In genomic region chr3:159762981-159763465, GRCh38 we compare ENCODE assay signal across 8 cellular contexts.
DNase-seq lines count a peak whose midpoint lies in the region; ATAC-seq and TF ChIP-seq lines count a peak whose summit lies in the region.

No MANE protein-coding gene starts in this region.

- peak; percentile 6 for DNase-seq in NCI-H2029 (lab: John Stamatoyannopoulos, UW)
- no peak for DNase-seq in NCI-H2029 treated with DMSO at 0.1 percent for 48 hours (lab: John Stamatoyannopoulos, UW)
- peak; percentile 51 for DNase-seq in T-helper 2 cell treated with Interferon-gamma antibody and Interleukin-4, amounts not matched to agents 5 μg/mL and 100 μg/mL, for 36 hours (ENCODE audit: low spot score)
- DNase-seq in epithelial cell of prostate (ENCODE audit: low read depth, low spot score): no peak
- DNase-seq in mesothelial cell of epicardium (ENCODE audit: low spot score in 2 of 2, unreplicated experiment in 2 of 2): peak; percentile 39 to 70
- DNase-seq in tibial artery: peak; percentile 80 to 93

- peaks cover 17% of the 10 kb centered on the region for H3K4me1 Mint-ChIP-seq in T-helper 2 cell treated with Interferon-gamma antibody and Interleukin-4, amounts not matched to agents 5 μg/mL and 100 μg/mL, for 36 hours (ENCODE audit: low read depth)
- H3K4me1 Mint-ChIP-seq in mesothelial cell of epicardium: peaks cover 52% of the 10 kb centered on the region

- H3K9me3 ChIP-seq in tibial artery: no peaks in the 10 kb centered on the region

- 0 out of 2 replicates have a peak, but pooled peaks have one; percentile 1 for TF ChIP-seq RAD21 in Ishikawa (IDR thresholded peaks at IDR 0.05; ENCODE audit: low read depth)

- peaks cover 0 to 42% (median 22%) of the 10 kb centered on the region in 4 donors for H3K4me1 ChIP-seq in tibial artery

- peaks cover 62% of the 10 kb centered on the region for H3K27me3 Mint-ChIP-seq in T-helper 2 cell treated with Interferon-gamma antibody and Interleukin-4, amounts not matched to agents 5 μg/mL and 100 μg/mL, for 36 hours (ENCODE audit: low read depth)
- no peaks in the 10 kb centered on the region for H3K27me3 Mint-ChIP-seq in mesothelial cell of epicardium (ENCODE audit: low read depth)

- intact Hi-C loops in tibial artery (cut with DNase I; ENCODE audit: low total_unique reads): no loop called here

- no peaks in the 10 kb centered on the region for H3K36me3 ChIP-seq in tibial artery

- peak; percentile 26 for ATAC-seq in GM21619 (IDR thresholded peaks at IDR 0.05; ENCODE audit: unreplicated experiment)

- H3K9me3 Mint-ChIP-seq in T-helper 2 cell treated with Interferon-gamma antibody and Interleukin-4, amounts not matched to agents 5 μg/mL and 100 μg/mL, for 36 hours: no peaks in the 10 kb centered on the region
- H3K9me3 Mint-ChIP-seq in mesothelial cell of epicardium: no peaks in the 10 kb centered on the region

- H3K27ac Mint-ChIP-seq in T-helper 2 cell treated with Interferon-gamma antibody and Interleukin-4, amounts not matched to agents 5 μg/mL and 100 μg/mL, for 36 hours: peak overlapping the region; percentile 80
- peak overlapping the region; percentile 98 for H3K27ac Mint-ChIP-seq in mesothelial cell of epicardium

- no peaks in the 10 kb centered on the region for H3K27me3 ChIP-seq in tibial artery

- peak overlapping the region; percentile 86 for H3K27ac ChIP-seq in epithelial cell of prostate
- H3K27ac ChIP-seq in tibial artery: peak overlapping the region; percentile 92 to 98

- peak overlapping the region; percentile 91 for H3K4me3 Mint-ChIP-seq in T-helper 2 cell treated with Interferon-gamma antibody and Interleukin-4, amounts not matched to agents 5 μg/mL and 100 μg/mL, for 36 hours
- H3K4me3 Mint-ChIP-seq in mesothelial cell of epicardium: peak overlapping the region; percentile 79

- H3K4me3 ChIP-seq in tibial artery: peak overlapping the region; percentile 69 to 90

- no peaks in the 10 kb centered on the region for H3K36me3 Mint-ChIP-seq in T-helper 2 cell treated with Interferon-gamma antibody and Interleukin-4, amounts not matched to agents 5 μg/mL and 100 μg/mL, for 36 hours (ENCODE audit: low read depth)
- peaks cover 2% of the 10 kb centered on the region for H3K36me3 Mint-ChIP-seq in mesothelial cell of epicardium

- no peak for TF ChIP-seq CTCF in mesothelial cell of epicardium (IDR thresholded peaks at IDR 0.05; ENCODE audit: unreplicated experiment)
- no peak for TF ChIP-seq CTCF in tibial artery (IDR thresholded peaks at IDR 0.05)

- TF ChIP-seq EP300 in Ishikawa (IDR thresholded peaks at IDR 0.05; ENCODE audit: borderline replicate concordance): no peak

TF ChIP-seq in Ishikawa, 13 proteins besides CTCF, POLR2A, EP300 and RAD21:
- TF ChIP-seq TAF1 (IDR thresholded peaks at IDR 0.05; ENCODE audit: low read depth): no peak
- no peak for TF ChIP-seq NFIC (IDR thresholded peaks at IDR 0.05)
- no peak for TF ChIP-seq REST (IDR thresholded peaks at IDR 0.05; ENCODE audit: low read depth)
- TF ChIP-seq MAX (IDR thresholded peaks at IDR 0.05): peak; percentile 22
- 0 out of 2 replicates have a peak, but pooled peaks have one; percentile 17 for TF ChIP-seq YY1 (IDR thresholded peaks at IDR 0.05; ENCODE audit: low read depth)
- TF ChIP-seq TCF12 (IDR thresholded peaks at IDR 0.05; ENCODE audit: low read depth): no peak
- no peak for TF ChIP-seq ZBTB7A (IDR thresholded peaks at IDR 0.05; ENCODE audit: low read depth)
- TF ChIP-seq CEBPB (IDR thresholded peaks at IDR 0.05): no peak
- TF ChIP-seq EGR1 (IDR thresholded peaks at IDR 0.05): no peak
- no peak for TF ChIP-seq FOXM1 (IDR thresholded peaks at IDR 0.05; ENCODE audit: borderline replicate concordance, low read depth)
- TF ChIP-seq TEAD4 (IDR thresholded peaks at IDR 0.05): no peak
- TF ChIP-seq CREB1 (IDR thresholded peaks at IDR 0.05; ENCODE audit: low read depth): no peak
- TF ChIP-seq USF1 (IDR thresholded peaks at IDR 0.05): 0 out of 2 replicates have a peak, but pooled peaks have one; percentile 21

Comparison
In these comparisons a context has a peak if more than half of its experiments do, and no peak if none do; other contexts are left out.
1. DNase-seq: peak in NCI-H2029 (single experiment), T-helper 2 cell treated with Interferon-gamma antibody and Interleukin-4, amounts not matched to agents 5 μg/mL and 100 μg/mL, for 36 hours (single experiment), mesothelial cell of epicardium (2 of 2) and tibial artery (2 of 2); none in NCI-H2029 treated with DMSO at 0.1 percent for 48 hours (single experiment) and epithelial cell of prostate (single experiment).